In genomic region chr5:75734913-75735789, GRCh38 we compare ENCODE assay signal across 8 cellular contexts. TPM values are rescaled to one million over a fixed set of nuclear protein-coding genes. Genes with fewer than 3 reads are reported as not detected.
DNase-seq lines count a peak whose midpoint lies in the region; ATAC-seq and TF ChIP-seq lines count a peak whose summit lies in the region.

No MANE protein-coding gene starts in this region.

- no peak overlapping the region for H3K4me3 ChIP-seq in ovary

- WGBS in ovary, 3 donors: 30 to 44% (median 37%) methylated on average over 6 of the region's 6 CpGs

- H3K4me1 Mint-ChIP-seq in activated CD4-positive, alpha-beta T cell treated with anti-CD3 and anti-CD28 coated beads, Interleukin-2, amount 10 ng/mL, durations not matched to agents 7 days and 5 days: no peaks in the 10 kb centered on the region

- CTCF ChIA-PET in activated CD4-positive, alpha-beta T cell treated with anti-CD3 and anti-CD28 coated beads, Interleukin-2, amount 10 ng/mL, durations not matched to agents 7 days and 5 days (lab: Charles Lee): no interaction called here

- H3K9me3 ChIP-seq in ovary: peaks cover 0 to 3% of the 10 kb centered on the region in 2 donors

- no peaks in the 10 kb centered on the region for H3K36me3 Mint-ChIP-seq in activated CD4-positive, alpha-beta T cell treated with anti-CD3 and anti-CD28 coated beads, Interleukin-2, amount 10 ng/mL, durations not matched to agents 7 days and 5 days (ENCODE audit: low read depth)

- H3K4me1 ChIP-seq in ovary (ENCODE audit: insufficient read depth): no peaks in the 10 kb centered on the region

- intact Hi-C loops in left ventricle myocardium superior (cut with micrococcal nuclease): no loop called here
- intact Hi-C loops in ovary (cut with DNase I): no loop called here

- no peaks in the 10 kb centered on the region for H3K27me3 ChIP-seq in ovary

- POLR2A ChIA-PET in activated CD4-positive, alpha-beta T cell treated with anti-CD3 and anti-CD28 coated beads, Interleukin-2, amount 10 ng/mL, durations not matched to agents 7 days and 5 days (lab: Charles Lee): no interaction called here

- H3K27ac Mint-ChIP-seq in activated CD4-positive, alpha-beta T cell treated with anti-CD3 and anti-CD28 coated beads, Interleukin-2, amount 10 ng/mL, durations not matched to agents 7 days and 5 days: no peak overlapping the region

- no peak overlapping the region for H3K4me3 Mint-ChIP-seq in activated CD4-positive, alpha-beta T cell treated with anti-CD3 and anti-CD28 coated beads, Interleukin-2, amount 10 ng/mL, durations not matched to agents 7 days and 5 days

- no peak for TF ChIP-seq EP300 in ovary (IDR thresholded peaks at IDR 0.05)

- no peak for TF ChIP-seq POLR2A in ovary (IDR thresholded peaks at IDR 0.05)

- ATAC-seq in left ventricle myocardium superior: peak; percentile 80

- DNase-seq in activated CD4-positive, alpha-beta T cell treated with anti-CD3 and anti-CD28 coated beads, Interleukin-2, amount 10 ng/mL, durations not matched to agents 7 days and 5 days: peak; percentile 27
- no peak for DNase-seq in activated CD4-positive, alpha-beta T cell treated with anti-CD3 and anti-CD28 coated beads, Interleukin-2, amount 50 U/mL, for 1 hour
- peak; percentile 19 for DNase-seq in HPDE6-E6E7 (ENCODE audit: extremely low spot score)
- peak; percentile 20 for DNase-seq in UCSD-AML1 (lab: John Stamatoyannopoulos, UW; ENCODE audit: unreplicated experiment)
- no peak for DNase-seq in left ventricle myocardium superior
- DNase-seq in substantia nigra (lab: John Stamatoyannopoulos, UW): peak in 39 of 49 donors; percentile 2 to 70 (median 37)
- no peak for DNase-seq in ovary
- no peak for DNase-seq in putamen (ENCODE audit: low spot score)

- H3K27me3 Mint-ChIP-seq in activated CD4-positive, alpha-beta T cell treated with anti-CD3 and anti-CD28 coated beads, Interleukin-2, amount 10 ng/mL, durations not matched to agents 7 days and 5 days: no peaks in the 10 kb centered on the region

- TF ChIP-seq CTCF in ovary (IDR thresholded peaks at IDR 0.05): no peak

- no peaks in the 10 kb centered on the region for H3K36me3 ChIP-seq in ovary

- no peak overlapping the region for H3K27ac ChIP-seq in substantia nigra (ENCODE audit: low read depth, low read length, poor library complexity, severe bottlenecking)
- no peak overlapping the region for H3K27ac ChIP-seq in ovary

- no peaks in the 10 kb centered on the region for H3K9me3 Mint-ChIP-seq in activated CD4-positive, alpha-beta T cell treated with anti-CD3 and anti-CD28 coated beads, Interleukin-2, amount 10 ng/mL, durations not matched to agents 7 days and 5 days

RNA-seq across cellular contexts. Expression of gene POC5, which starts 17.9 kb away (rescaled TPM):
- 10 to 100 TPM; 19.1 to 23.3 TPM for total RNA-seq in activated CD4-positive, alpha-beta T cell treated with anti-CD3 and anti-CD28 coated beads, Interleukin-2, amount 10 ng/mL, durations not matched to agents 7 days and 5 days
- 2.1 TPM for total RNA-seq in left ventricle myocardium superior
- total RNA-seq in ovary: 10 to 100 TPM in 5 of 7 donors, 1 to 10 TPM in 2; 8.3 to 14.4 (median 12.1) TPM
- polyA plus RNA-seq in ovary: 10 to 100 TPM; 10.8 to 12.3 TPM

Comparison
In these comparisons a context has a peak if more than half of its experiments do, and no peak if none do; other contexts are left out.
1. DNase-seq: peak in activated CD4-positive, alpha-beta T cell treated with anti-CD3 and anti-CD28 coated beads, Interleukin-2, amount 10 ng/mL, durations not matched to agents 7 days and 5 days (single experiment), HPDE6-E6E7 (single experiment), UCSD-AML1 (single experiment) and substantia nigra (39 of 49); none in activated CD4-positive, alpha-beta T cell treated with anti-CD3 and anti-CD28 coated beads, Interleukin-2, amount 50 U/mL, for 1 hour (single experiment), left ventricle myocardium superior (single experiment), ovary (0 of 5) and putamen (single experiment).